In the genomic region with DNA sequence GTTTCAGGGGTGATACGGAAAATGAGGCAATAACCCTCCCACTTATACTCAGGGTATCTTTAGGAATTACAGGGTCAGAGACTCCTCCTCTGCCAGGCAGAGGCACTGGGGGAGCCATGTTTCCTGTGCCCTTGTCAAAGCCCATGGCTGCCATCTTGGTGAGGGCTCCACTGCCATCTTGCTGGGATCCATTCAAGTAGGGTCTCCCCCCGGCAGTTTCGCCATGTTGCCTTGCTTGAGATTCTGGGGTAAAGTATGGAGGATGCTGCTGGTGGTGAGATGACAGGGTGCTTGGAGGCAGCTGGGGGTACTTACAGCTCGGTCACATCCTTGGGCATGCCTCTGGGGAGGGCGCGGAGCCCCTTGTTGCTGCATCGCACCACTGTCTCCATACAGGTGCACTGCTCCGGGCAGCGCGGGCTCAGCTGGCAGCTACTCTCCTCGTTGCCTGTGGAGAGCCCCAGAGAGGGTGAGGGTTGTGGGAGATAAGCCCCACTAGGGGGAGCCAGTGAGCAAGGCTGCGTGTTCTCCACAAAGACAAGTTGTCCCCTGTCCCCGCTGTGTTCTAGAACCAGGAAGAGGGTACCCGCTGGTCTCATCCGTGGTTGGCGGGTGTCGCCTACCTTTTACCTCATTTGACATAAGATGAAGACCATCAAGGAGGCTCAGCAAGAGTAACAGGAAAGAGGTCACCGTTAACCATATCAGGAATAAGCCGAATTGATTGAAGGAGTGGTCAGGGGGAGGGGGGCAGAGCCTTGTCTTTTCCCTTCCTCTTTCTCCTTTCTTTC, we compare ENCODE assay signal across 8 cellular contexts.
DNase-seq lines count a peak whose midpoint lies in the region; ATAC-seq, FAIRE-seq and TF ChIP-seq lines count a peak whose summit lies in the region.

No MANE protein-coding gene starts in this region.

- no peak overlapping the region for H3K27ac ChIP-seq in cardiac muscle cell

- H3K27me3 ChIP-seq in cardiac muscle cell, result no peaks in the 10 kb centered on the region

- no peak for FAIRE-seq in H54 (lab: Jason Lieb, UNC)

- H3K4me1 ChIP-seq in cardiac muscle cell (ENCODE audit: low read depth), result no peaks in the 10 kb centered on the region

- H3K4me1 Mint-ChIP-seq in activated CD8-positive, alpha-beta T cell treated with anti-CD3 and anti-CD28 coated beads, Interleukin-2, amount 10 ng/mL, durations not matched to agents 7 days and 5 days (ENCODE audit: low read depth), result peaks cover 5% of the 10 kb centered on the region

- H3K4me3 Mint-ChIP-seq in activated CD8-positive, alpha-beta T cell treated with anti-CD3 and anti-CD28 coated beads, Interleukin-2, amount 10 ng/mL, durations not matched to agents 7 days and 5 days, result no peak overlapping the region

- peaks cover 2% of the 10 kb centered on the region for H3K36me3 Mint-ChIP-seq in activated CD8-positive, alpha-beta T cell treated with anti-CD3 and anti-CD28 coated beads, Interleukin-2, amount 10 ng/mL, durations not matched to agents 7 days and 5 days (ENCODE audit: low read depth)

- POLR2A ChIA-PET in activated CD8-positive, alpha-beta T cell treated with anti-CD3 and anti-CD28 coated beads, Interleukin-2, amount 10 ng/mL, durations not matched to agents 7 days and 5 days (lab: Charles Lee), result no interaction called here

- H3K4me3 ChIP-seq in cardiac muscle cell, result no peak overlapping the region

- H3K9me3 Mint-ChIP-seq in activated CD8-positive, alpha-beta T cell treated with anti-CD3 and anti-CD28 coated beads, Interleukin-2, amount 10 ng/mL, durations not matched to agents 7 days and 5 days (ENCODE audit: insufficient read depth), result peaks cover 5% of the 10 kb centered on the region

- H3K27ac Mint-ChIP-seq in activated CD8-positive, alpha-beta T cell treated with anti-CD3 and anti-CD28 coated beads, Interleukin-2, amount 10 ng/mL, durations not matched to agents 7 days and 5 days, result no peak overlapping the region

- peak; percentile 10 for DNase-seq in EL
- peak; percentile 72 for DNase-seq in H54 (ENCODE audit: insufficient read length, low spot score)
- DNase-seq in NCI-H1105 treated with DMSO at 0.1 percent for 48 hours (lab: John Stamatoyannopoulos, UW), result peak; percentile 2
- DNase-seq in activated CD8-positive, alpha-beta T cell treated with anti-CD3 and anti-CD28 coated beads, Interleukin-2, amount 10 ng/mL, durations not matched to agents 7 days and 5 days, result peak; percentile 53
- peak; percentile 25 to 73 for DNase-seq in cardiac muscle cell (ENCODE audit: low read depth in 1 of 2, low spot score in 1 of 2)
- peak; percentile 10 to 56 for DNase-seq in stimulated activated CD4-positive, alpha-beta T cell treated with anti-CD3 and anti-CD28 coated beads, Interleukin-12 subunit alpha, Interleukin-12 subunit beta, amount 100 ng/mL, for 24 hours (ENCODE audit: low read depth in 2 of 2)
- DNase-seq in stimulated activated naive CD4-positive, alpha-beta T cell treated with Interleukin-2 at 50 U/mL for 16 hours (lab: John Stamatoyannopoulos, UW), result no peak

- CTCF ChIA-PET in activated CD8-positive, alpha-beta T cell treated with anti-CD3 and anti-CD28 coated beads, Interleukin-2, amount 10 ng/mL, durations not matched to agents 7 days and 5 days (lab: Charles Lee), result interaction anchor here (0.6 to 1.0 kb wide), 2 partner anchors 9 to 195 kb away, joined by 3 to 4 read pairs; no protein-coding TSS in a partner anchor

- no peaks in the 10 kb centered on the region for H3K9me3 ChIP-seq in cardiac muscle cell (ENCODE audit: low read depth)

- peaks cover 3% of the 10 kb centered on the region for H3K36me3 ChIP-seq in cardiac muscle cell

- peak; percentile 67 for TF ChIP-seq CTCF in cardiac muscle cell (IDR thresholded peaks at IDR 0.05; ENCODE audit: low read depth, low read length)

- ATAC-seq in activated CD8-positive, alpha-beta T cell treated with anti-CD3 and anti-CD28 coated beads, Interleukin-2, amount 10 ng/mL, durations not matched to agents 7 days and 5 days, result peak; percentile 69
- ATAC-seq in HG03039 (IDR thresholded peaks at IDR 0.05; ENCODE audit: unreplicated experiment), result no peak

- no peak for TF ChIP-seq POLR2A in H54 (IDR thresholded peaks at IDR 0.05; ENCODE audit: low read depth, low read length)

- peaks cover 3% of the 10 kb centered on the region for H3K27me3 Mint-ChIP-seq in activated CD8-positive, alpha-beta T cell treated with anti-CD3 and anti-CD28 coated beads, Interleukin-2, amount 10 ng/mL, durations not matched to agents 7 days and 5 days (ENCODE audit: low read depth)
